ENCODE assay signal across 18 cellular contexts in the genomic region with DNA sequence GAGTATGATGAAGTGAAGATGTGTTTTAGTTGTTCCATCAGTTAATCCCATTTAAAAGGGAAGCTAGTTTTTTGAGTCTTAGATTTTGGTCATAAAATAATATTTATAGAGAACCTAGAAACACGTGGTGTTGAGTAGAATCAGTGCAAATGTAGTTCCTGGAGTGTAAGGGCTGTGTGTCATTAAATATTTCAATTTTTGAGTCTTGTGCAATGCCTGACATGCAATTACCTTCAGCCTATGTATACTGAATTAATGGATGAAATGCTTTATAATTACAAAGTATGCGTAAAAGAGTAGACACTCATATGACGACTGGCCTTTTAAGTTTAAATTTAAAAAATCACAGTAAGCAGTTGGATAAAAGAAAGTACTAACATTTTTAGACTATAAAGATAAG.
DNase-seq lines count a peak whose midpoint lies in the region; ATAC-seq and TF ChIP-seq lines count a peak whose summit lies in the region.
"Had no signal": no experiment of that assay in that cellular context is flagged by ENCODE, and none has a peak within 500 bp of the region (broad histone marks: within the 10 kb centered on the region; RNA-seq: fewer than 3 reads in every experiment).

No MANE protein-coding gene starts in this region.

- H2AFZ ChIP-seq in neuronal stem cell (ENCODE audit: low read length): no peak overlapping the region
- H2AFZ ChIP-seq: PC-9 had no signal

- H3K27ac Mint-ChIP-seq in activated T-cell treated with anti-CD3 and anti-CD28 coated beads, Interleukin-2, amount 50 U/mL, for 72 hours: peak overlapping the region; percentile 42

- H3K4me1 Mint-ChIP-seq in activated T-cell treated with anti-CD3 and anti-CD28 coated beads, Interleukin-2, amount 50 U/mL, for 72 hours (ENCODE audit: low read depth): peaks cover 26% of the 10 kb centered on the region

- H3K36me3 ChIP-seq in RWPE2 (ENCODE audit: low read depth) (peaks cover 17% of the 10 kb centered on the region), neuronal stem cell (replicated peaks in 1 of 2; ENCODE audit: control insufficient read depth in 2 of 2, insufficient read depth in 2 of 2, low read length in 2 of 2) (no peaks in the 10 kb centered on the region)

- no peaks in the 10 kb centered on the region for H3K27me3 Mint-ChIP-seq in activated T-cell treated with anti-CD3 and anti-CD28 coated beads, Interleukin-2, amount 50 U/mL, for 72 hours (ENCODE audit: low read depth)

- H3K4me3 Mint-ChIP-seq in activated T-cell treated with anti-CD3 and anti-CD28 coated beads, Interleukin-2, amount 50 U/mL, for 72 hours: no peak overlapping the region

- no peak overlapping the region for H3K4me3 ChIP-seq in RWPE2 (ENCODE audit: severe bottlenecking)
- no peak overlapping the region for H3K4me3 ChIP-seq in neuronal stem cell (ENCODE audit: low read length in 2 of 2)
- H3K4me3 ChIP-seq: BLaER1, PC-9 had no signal

- no peak overlapping the region for H2BK12ac ChIP-seq in neuronal stem cell (ENCODE audit: low read length)

- TF ChIP-seq CTCF in RWPE2 (IDR thresholded peaks at IDR 0.05; ENCODE audit: poor library complexity, severe bottlenecking): no peak

- no peak overlapping the region for H4K91ac ChIP-seq in neuronal stem cell (ENCODE audit: low read depth, low read length, poor library complexity)

- no peak for ATAC-seq in activated T-cell treated with anti-CD3 and anti-CD28 coated beads, Interleukin-2, amount 50 U/mL, for 72 hours (replicated peaks in 1 of 2)
- no peak for ATAC-seq in RWPE2 (ENCODE audit: low read depth)

- H2BK5ac ChIP-seq in neuronal stem cell (ENCODE audit: low read length): no peak overlapping the region

- H3K9ac ChIP-seq in neuronal stem cell (ENCODE audit: low read depth, low read length, poor library complexity): no peak overlapping the region
- H3K9ac ChIP-seq: BLaER1 had no signal

- H2BK15ac ChIP-seq in neuronal stem cell (ENCODE audit: low read length): no peak overlapping the region

- H3K18ac ChIP-seq in neuronal stem cell (ENCODE audit: low read length): no peak overlapping the region

- no peak overlapping the region for H3K4ac ChIP-seq in neuronal stem cell (ENCODE audit: low read length)

- no CpG with 5 or more reads among the region's 3 CpGs for WGBS in neuronal stem cell (ENCODE audit: extremely low coverage in 2 of 2, insufficient read length in 2 of 2, insufficient replicate concordance in 1 of 2), 2 donors

- H3K36me3 Mint-ChIP-seq in activated T-cell treated with anti-CD3 and anti-CD28 coated beads, Interleukin-2, amount 50 U/mL, for 72 hours (ENCODE audit: insufficient read depth in 2 of 2): peaks cover 1 to 4% of the 10 kb centered on the region in 2 donors

- no peaks in the 10 kb centered on the region for H3K79me1 ChIP-seq in neuronal stem cell (ENCODE audit: low read depth, low read length)

- no peak overlapping the region for H2BK120ac ChIP-seq in neuronal stem cell (ENCODE audit: low read depth, low read length)

- intact Hi-C loops in posterior vena cava (cut with DNase I): no loop called here

- H3K9me3 ChIP-seq in RWPE2 (ENCODE audit: severe bottlenecking): peaks cover 4% of the 10 kb centered on the region
- peaks cover 0 to 10% of the 10 kb centered on the region in 2 donors for H3K9me3 ChIP-seq in neuronal stem cell (replicated peaks in 1 of 2; ENCODE audit: control insufficient read depth in 2 of 2, insufficient read depth in 1 of 2, low read depth in 1 of 2, low read length in 2 of 2)

- DNase-seq in activated T-cell treated with anti-CD3 and anti-CD28 coated beads, Interleukin-2, amount 50 U/mL, for 72 hours: no peak
- DNase-seq in activated T-cell treated with anti-CD3 and anti-CD28 coated beads, Interleukin-2, amount 50 U/mL, for 1 hour: no peak
- no peak for DNase-seq in RWPE2 (ENCODE audit: low spot score)
- DNase-seq in epithelial cell of prostate (ENCODE audit: low read depth, low spot score): no peak
- DNase-seq in posterior vena cava (ENCODE audit: low spot score): no peak
- no peak for DNase-seq in neuronal stem cell (ENCODE audit: low spot score)
- no peak for DNase-seq in cerebellar nuclear complex (lab: John Stamatoyannopoulos, UW)
- DNase-seq in foreskin melanocyte: no peak
- DNase-seq: 8988T, DMS 273 treated with DMSO at 0.1 percent for 48 hours, GF-D8, NCI-H1436, NCI-H2029, NCI-H2171, NCI-H446, NCI-H774, PC-9 had no signal

- H2AK5ac ChIP-seq in neuronal stem cell (ENCODE audit: low read depth, low read length): no peak overlapping the region

- no peak overlapping the region for H3K14ac ChIP-seq in neuronal stem cell (ENCODE audit: low read length)

- H3K9me3 Mint-ChIP-seq in activated T-cell treated with anti-CD3 and anti-CD28 coated beads, Interleukin-2, amount 50 U/mL, for 72 hours: peaks cover under 1 to 2% of the 10 kb centered on the region in 2 donors

- H3K27me3 ChIP-seq in RWPE2 (ENCODE audit: insufficient read depth, poor library complexity, severe bottlenecking): no peaks in the 10 kb centered on the region
- H3K27me3 ChIP-seq in neuronal stem cell (ENCODE audit: control insufficient read depth in 3 of 3, insufficient read depth in 3 of 3, low read depth in 1 of 3, low read length in 3 of 3): no peaks in the 10 kb centered on the region
- H3K27me3 ChIP-seq: BLaER1 had no signal

- H3K4me1 ChIP-seq in RWPE2 (ENCODE audit: insufficient read depth, poor library complexity, severe bottlenecking) (peaks cover 32% of the 10 kb centered on the region), neuronal stem cell (ENCODE audit: control insufficient read depth in 2 of 2, insufficient read depth in 1 of 2, low read depth in 1 of 2, low read length in 2 of 2) (peaks cover 2 to 7% of the 10 kb centered on the region in 2 donors)

- no peak overlapping the region for H4K8ac ChIP-seq in neuronal stem cell (ENCODE audit: low read depth, low read length)

- peak overlapping the region; percentile 55 for H3K27ac ChIP-seq in RWPE2 (ENCODE audit: poor library complexity, severe bottlenecking)
- H3K27ac ChIP-seq in epithelial cell of prostate: peak overlapping the region; percentile 47
- no peak overlapping the region for H3K27ac ChIP-seq in neuronal stem cell (replicated peaks; ENCODE audit: low read length)
- H3K27ac ChIP-seq: BLaER1, PC-9 had no signal

- no peak overlapping the region for H3K23ac ChIP-seq in neuronal stem cell (ENCODE audit: low read depth, low read length, poor library complexity)

- no peak overlapping the region for H3K4me2 ChIP-seq in neuronal stem cell (ENCODE audit: insufficient read depth, low read length, poor library complexity, severe bottlenecking)
- H3K4me2 ChIP-seq: BLaER1, PC-9 had no signal
